1 cellular context compared by ENCODE assay signal in genomic region chr5:423233-423565, GRCh38.
TF ChIP-seq lines count a peak whose summit lies in the region.

No MANE protein-coding gene starts in this region.

TF ChIP-seq in WTC11, 78 proteins besides CTCF, POLR2A, EP300 and RAD21 (continued from another document):
- TF ChIP-seq OVOL2 (CRISPR knock-in tag; IDR thresholded peaks at IDR 0.05; ENCODE audit: borderline replicate concordance): no peak
- no peak for TF ChIP-seq USF2 (CRISPR knock-in tag; IDR thresholded peaks at IDR 0.05)
- no peak for TF ChIP-seq ETV6 (CRISPR knock-in tag; IDR thresholded peaks at IDR 0.05)
- no peak for TF ChIP-seq ZNF317 (CRISPR knock-in tag; IDR thresholded peaks at IDR 0.05; ENCODE audit: borderline replicate concordance, low read depth)
- TF ChIP-seq HMGA2 (CRISPR knock-in tag; IDR thresholded peaks at IDR 0.05): no peak
- TF ChIP-seq ERG (CRISPR knock-in tag; IDR thresholded peaks at IDR 0.05): no peak
- TF ChIP-seq ZMAT4 (CRISPR knock-in tag; IDR thresholded peaks at IDR 0.05): no peak
- no peak for TF ChIP-seq MLX (CRISPR knock-in tag; IDR thresholded peaks at IDR 0.05)
- no peak for TF ChIP-seq SMAD3 (CRISPR knock-in tag; IDR thresholded peaks at IDR 0.05; ENCODE audit: borderline replicate concordance)
- TF ChIP-seq FOXP1 (CRISPR knock-in tag; IDR thresholded peaks at IDR 0.05; ENCODE audit: borderline replicate concordance): no peak
- no peak for TF ChIP-seq ZNF416 (CRISPR knock-in tag; IDR thresholded peaks at IDR 0.05)
- TF ChIP-seq IRF2 (CRISPR knock-in tag; IDR thresholded peaks at IDR 0.05; ENCODE audit: borderline replicate concordance, low read depth): no peak
- no peak for TF ChIP-seq SOX15 (CRISPR knock-in tag; IDR thresholded peaks at IDR 0.05)
- TF ChIP-seq TP53 (CRISPR knock-in tag; IDR thresholded peaks at IDR 0.05): no peak
- TF ChIP-seq ESRRA (CRISPR knock-in tag; IDR thresholded peaks at IDR 0.05; ENCODE audit: borderline replicate concordance): no peak
- no peak for TF ChIP-seq GABPB1 (CRISPR knock-in tag; IDR thresholded peaks at IDR 0.05)
